ENCODE assay signal across 1 cellular context in genomic region chr16:68774982-68775381, GRCh38.
TF ChIP-seq lines count a peak whose summit lies in the region.

No MANE protein-coding gene starts in this region.

TF ChIP-seq in WTC11, 78 proteins besides CTCF, POLR2A, EP300 and RAD21 (continued from another document):
- TF ChIP-seq STAT6 (CRISPR knock-in tag; conservative IDR thresholded peaks at IDR 0.05; ENCODE audit: low read depth) (no peak), ZNF423 (CRISPR knock-in tag; IDR thresholded peaks at IDR 0.05) (no peak), ZSCAN18 (CRISPR knock-in tag; IDR thresholded peaks at IDR 0.05) (no peak), NFYB (CRISPR knock-in tag; conservative IDR thresholded peaks at IDR 0.05; ENCODE audit: low read depth) (no peak), PREB (CRISPR knock-in tag; IDR thresholded peaks at IDR 0.05; ENCODE audit: borderline replicate concordance) (no peak), MLX (CRISPR knock-in tag; IDR thresholded peaks at IDR 0.05) (no peak), JUN (CRISPR knock-in tag; IDR thresholded peaks at IDR 0.05) (no peak), KAT7 (CRISPR knock-in tag; IDR thresholded peaks at IDR 0.05; ENCODE audit: borderline replicate concordance) (no peak), PRDM15 (CRISPR knock-in tag; IDR thresholded peaks at IDR 0.05) (no peak), IRF1 (CRISPR knock-in tag; IDR thresholded peaks at IDR 0.05) (no peak), NR2C2 (CRISPR knock-in tag; IDR thresholded peaks at IDR 0.05) (no peak), HMGA2 (CRISPR knock-in tag; IDR thresholded peaks at IDR 0.05) (no peak), ZNF281 (CRISPR knock-in tag; IDR thresholded peaks at IDR 0.05) (no peak), ERG (CRISPR knock-in tag; IDR thresholded peaks at IDR 0.05) (no peak), ESRRA (CRISPR knock-in tag; IDR thresholded peaks at IDR 0.05; ENCODE audit: borderline replicate concordance) (no peak)
